Comparison of ENCODE assay signal across 1 cellular context in genomic region chr13:36736119-36736726, GRCh38.
TF ChIP-seq lines count a peak whose summit lies in the region.

No MANE protein-coding gene starts in this region.

TF ChIP-seq in H1, 55 proteins besides CTCF, POLR2A, EP300 and RAD21 (continued from another document):
- no peak for TF ChIP-seq CHD7 (IDR thresholded peaks at IDR 0.05; ENCODE audit: insufficient replicate concordance, low read length)
TF ChIP-seq in H1: peak in this region for 0.
